ENCODE assay signal across 22 cellular contexts in genomic region chr1:116446686-116447085, GRCh38.
DNase-seq lines count a peak whose midpoint lies in the region; ATAC-seq, FAIRE-seq and TF ChIP-seq lines count a peak whose summit lies in the region.
"Had no signal": no experiment of that assay in that cellular context is flagged by ENCODE, and none has a peak within 500 bp of the region (broad histone marks: within the 10 kb centered on the region; RNA-seq: fewer than 3 reads in every experiment).

No MANE protein-coding gene starts in this region.

- no peaks in the 10 kb centered on the region for H3K36me3 ChIP-seq in mammary epithelial cell (ENCODE audit: insufficient read depth, low read length)
- H3K36me3 ChIP-seq in prostate gland: no peaks in the 10 kb centered on the region

- H3K27ac Mint-ChIP-seq in MCF 10A (ENCODE audit: low read depth, unreplicated experiment): no peak overlapping the region
- H3K27ac Mint-ChIP-seq: B cell; CD4-positive, alpha-beta T cell; CD8-positive, alpha-beta T cell had no signal

- intact Hi-C loops in mammary epithelial cell (cut with micrococcal nuclease) (no loop called here), MCF 10A (cut with micrococcal nuclease) (no loop called here), prostate gland (cut with DNase I) (no loop called here)

- H3K27ac ChIP-seq in mammary epithelial cell (ENCODE audit: insufficient read depth, low read depth, low read length): no peak overlapping the region
- H3K27ac ChIP-seq in prostate gland: no peak overlapping the region
- H3K27ac ChIP-seq: 22Rv1; A549; BLaER1 treated with 17β-estradiol and CSF1 and Interleukin-3, amounts not matched to agents 10 nM and 100 nM; C4-2B had no signal

- peaks cover 6% of the 10 kb centered on the region for H3K4me1 Mint-ChIP-seq in MCF 10A (ENCODE audit: insufficient read depth, unreplicated experiment)
- H3K4me1 Mint-ChIP-seq: B cell had no signal

- peaks cover 26% of the 10 kb centered on the region for H3K27me3 Mint-ChIP-seq in MCF 10A (ENCODE audit: insufficient read depth, unreplicated experiment)

- no peak overlapping the region for H3K4me3 Mint-ChIP-seq in MCF 10A (ENCODE audit: unreplicated experiment)
- H3K4me3 Mint-ChIP-seq: B cell; CD4-positive, alpha-beta T cell; CD8-positive, alpha-beta T cell had no signal

- H3K9me3 ChIP-seq in mammary epithelial cell (replicated peaks; ENCODE audit: insufficient read depth, low read length) (no peaks in the 10 kb centered on the region), prostate gland (no peaks in the 10 kb centered on the region)
- H3K9me3 ChIP-seq: A549; BLaER1 treated with 17β-estradiol and CSF1 and Interleukin-3, amounts not matched to agents 10 nM and 100 nM; Caco-2 had no signal

- no peak overlapping the region for H3K4me2 ChIP-seq in mammary epithelial cell (ENCODE audit: insufficient read depth, low read depth, low read length)
- H3K4me2 ChIP-seq: A549; BLaER1 treated with 17β-estradiol and CSF1 and Interleukin-3, amounts not matched to agents 10 nM and 100 nM had no signal

- TF ChIP-seq CTCF in mammary epithelial cell (conservative IDR thresholded peaks at IDR 0.05 in 1 of 2, IDR thresholded peaks at IDR 0.05 in 1 of 2; ENCODE audit: extremely low read depth in 1 of 2, insufficient read depth in 1 of 2, low read depth in 1 of 2, low read length in 2 of 2) (no peak), MCF 10A (IDR thresholded peaks at IDR 0.05; ENCODE audit: unreplicated experiment) (no peak), epithelial cell of esophagus (IDR thresholded peaks at IDR 0.05; ENCODE audit: insufficient read depth, low read depth, low read length, missing control alignments) (no peak), prostate gland (IDR thresholded peaks at IDR 0.05) (no peak)

- DNase-seq in mammary epithelial cell (peak; percentile 36), MCF 10A (ENCODE audit: unreplicated experiment) (no peak), epithelial cell of esophagus (ENCODE audit: low read depth) (peak; percentile 54), urothelium cell line (ENCODE audit: low spot score) (no peak), prostate gland (ENCODE audit: low spot score) (no peak)
- DNase-seq: AML-193; Caco-2; Calu3; CD4-positive, alpha-beta T cell; CD8-positive, alpha-beta T cell; DMS79 treated with DMSO at 0.1 percent for 48 hours; GF-D8 had no signal

- dilution Hi-C loops in mammary epithelial cell (cut with HindIII; ENCODE audit: low sequenced_read_pairs): no loop called here

- in situ Hi-C loops in mammary epithelial cell (cut with MboI; ENCODE audit: low sequenced_read_pairs in 2 of 2): no loop called here

- no peaks in the 10 kb centered on the region for H3K36me3 Mint-ChIP-seq in MCF 10A (ENCODE audit: insufficient read depth, unreplicated experiment)
- H3K36me3 Mint-ChIP-seq: CD8-positive, alpha-beta T cell had no signal

- H4K20me1 ChIP-seq in mammary epithelial cell (ENCODE audit: insufficient read depth, low read length): no peaks in the 10 kb centered on the region
- H4K20me1 ChIP-seq: BLaER1 treated with 17β-estradiol and CSF1 and Interleukin-3, amounts not matched to agents 10 nM and 100 nM had no signal

- H3K4me3 ChIP-seq in mammary epithelial cell (replicated peaks in 1 of 3; ENCODE audit: insufficient read depth in 1 of 3, low read depth in 2 of 3, low read length in 3 of 3) (no peak overlapping the region), epithelial cell of esophagus (ENCODE audit: low read length) (no peak overlapping the region), prostate gland (no peak overlapping the region)
- H3K4me3 ChIP-seq: A549; BLaER1 treated with 17β-estradiol and CSF1 and Interleukin-3, amounts not matched to agents 10 nM and 100 nM had no signal

- H3K27me3 ChIP-seq in mammary epithelial cell (ENCODE audit: insufficient read depth, low read length) (no peaks in the 10 kb centered on the region), prostate gland (replicated peaks; ENCODE audit: insufficient read depth) (no peaks in the 10 kb centered on the region)
- H3K27me3 ChIP-seq: BLaER1 treated with 17β-estradiol and CSF1 and Interleukin-3, amounts not matched to agents 10 nM and 100 nM had no signal

- no peak for ATAC-seq in HG03135 (IDR thresholded peaks at IDR 0.05; ENCODE audit: unreplicated experiment)
- ATAC-seq: A549; CD8-positive, alpha-beta T cell had no signal

- no peak for TF ChIP-seq POLR2A in prostate gland (IDR thresholded peaks at IDR 0.05)

- WGBS in mammary epithelial cell (ENCODE audit: low coverage, missing lambda C conversion rate): 69% methylated on average over 3 of the region's 3 CpGs
- WGBS in prostate gland: 94% methylated on average over 3 of the region's 3 CpGs

- no peaks in the 10 kb centered on the region for H3K79me2 ChIP-seq in mammary epithelial cell (ENCODE audit: insufficient read depth, low read length)

- BruUV-seq in mammary epithelial cell (replicated peaks; lab: Mats Ljungman, UMichigan) (no TSS peak), MCF 10A (replicated peaks; lab: Mats Ljungman, UMichigan) (no TSS peak)

- H3K9ac ChIP-seq in mammary epithelial cell (ENCODE audit: insufficient read depth, low read length): no peak overlapping the region
- H3K9ac ChIP-seq: BLaER1 treated with 17β-estradiol and CSF1 and Interleukin-3, amounts not matched to agents 10 nM and 100 nM had no signal

- POLR2A ChIA-PET in MCF 10A (lab: Yijun Ruan, JAX): no interaction called here

- H3K4me1 ChIP-seq in mammary epithelial cell (ENCODE audit: insufficient read depth, low read length) (no peaks in the 10 kb centered on the region), prostate gland (replicated peaks) (peaks cover 4% of the 10 kb centered on the region)
- H3K4me1 ChIP-seq: A549; BLaER1 treated with 17β-estradiol and CSF1 and Interleukin-3, amounts not matched to agents 10 nM and 100 nM had no signal

- H2AFZ ChIP-seq in mammary epithelial cell (ENCODE audit: low read depth, low read length): no peak overlapping the region

- H3K9me3 Mint-ChIP-seq in MCF 10A (ENCODE audit: unreplicated experiment): no peaks in the 10 kb centered on the region
- H3K9me3 Mint-ChIP-seq: CD4-positive, alpha-beta T cell; CD8-positive, alpha-beta T cell had no signal

- FAIRE-seq in urothelium cell line (lab: Jason Lieb, UNC): peak; percentile 32
- FAIRE-seq: A549, D721Med, G401.6, GM12891, GM19239 had no signal

- CTCF ChIA-PET in mammary epithelial cell (lab: Charles Lee; ENCODE audit: low non-redundant PET) (no interaction called here), MCF 10A (lab: Yijun Ruan, JAX) (interaction anchor here (0.6 to 2.5 kb wide), 3 partner anchors 38 to 1006 kb away, joined by 3 to 13 read pairs (median 4); no protein-coding TSS in a partner anchor)

Comparison
In these comparisons a context has a peak if more than half of its experiments do, and no peak if none do; other contexts are left out.
1. DNase-seq: peak in mammary epithelial cell (single experiment) and epithelial cell of esophagus (single experiment); none in MCF 10A (single experiment), urothelium cell line (single experiment) and prostate gland (single experiment).